ENCODE assay signal across 8 cellular contexts in the genomic region with DNA sequence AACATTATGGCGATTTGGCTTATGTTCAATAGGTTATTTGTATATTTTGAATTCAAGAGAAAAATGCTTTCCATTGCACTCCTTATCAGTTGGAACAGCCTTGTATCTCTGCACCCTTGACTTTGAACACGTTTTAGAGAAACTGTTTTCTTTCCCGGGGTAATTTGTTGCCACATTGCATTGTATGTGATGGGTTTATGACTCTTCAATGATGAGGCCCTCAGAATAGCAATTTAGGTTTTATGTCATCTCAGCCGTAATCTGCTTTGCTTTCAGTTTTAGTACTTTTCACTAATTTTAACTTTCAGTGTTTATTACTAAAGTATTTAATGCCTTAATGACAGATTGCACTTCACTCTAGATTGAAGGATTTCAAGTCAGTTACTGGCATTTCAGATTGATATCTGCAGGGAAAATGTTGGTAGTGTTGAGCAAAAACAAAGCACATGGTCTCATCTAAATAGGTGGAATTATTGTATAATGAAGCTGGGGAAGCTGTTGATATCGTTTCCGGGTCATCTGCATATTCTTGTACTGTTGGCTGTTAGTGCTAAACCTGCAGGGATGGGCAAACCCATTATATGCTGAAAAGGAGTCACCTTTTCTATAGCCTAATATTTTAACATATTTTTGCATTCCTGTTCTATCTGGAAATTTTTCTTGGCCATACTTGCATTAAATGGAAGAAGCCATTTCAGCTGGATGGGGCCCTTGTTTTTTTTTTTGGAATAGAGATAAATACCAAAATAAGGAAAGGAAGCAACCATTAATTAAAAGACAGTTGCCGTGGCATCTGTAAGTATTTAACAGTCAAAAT. TPM values are rescaled to one million over a fixed set of nuclear protein-coding genes. Genes with fewer than 3 reads are reported as not detected.
DNase-seq lines count a peak whose midpoint lies in the region; ATAC-seq and TF ChIP-seq lines count a peak whose summit lies in the region.

No MANE protein-coding gene starts in this region.

- H3K9ac ChIP-seq in MM.1S (ENCODE audit: low read length) = peak overlapping the region; percentile 95; the same call in 1 of the 2 replicates
- peak overlapping the region; percentile 95 to 100 for H3K9ac ChIP-seq in mucosa of rectum (ENCODE audit: low read depth in 1 of 2, low read length in 2 of 2)

- H3K9me2 ChIP-seq in DOHH2 (replicated peaks; ENCODE audit: control insufficient read depth, low read length) = no peaks in the 10 kb centered on the region
- no peaks in the 10 kb centered on the region for H3K9me2 ChIP-seq in MM.1S (replicated peaks; ENCODE audit: insufficient read depth, low read length)

- TF ChIP-seq CTCF in DOHH2 (IDR thresholded peaks at IDR 0.05; ENCODE audit: low read depth, low read length, poor library complexity, severe bottlenecking) (no peak), MM.1S (IDR thresholded peaks at IDR 0.05; ENCODE audit: low read length) (no peak), breast epithelium (IDR thresholded peaks at IDR 0.05) (no peak)

- H3K4me1 ChIP-seq in DOHH2 (ENCODE audit: control insufficient read depth, low read length) (peaks cover 39% of the 10 kb centered on the region), MM.1S (ENCODE audit: low read length) (peaks cover 16% of the 10 kb centered on the region), breast epithelium (peaks cover 0 to 27% of the 10 kb centered on the region in 2 donors), mucosa of rectum (ENCODE audit: control insufficient read depth in 2 of 2, insufficient read depth in 2 of 2, low read length in 2 of 2) (peaks cover 14 to 32% of the 10 kb centered on the region in 2 donors)

- ATAC-seq in HG03469 (IDR thresholded peaks at IDR 0.05; ENCODE audit: unreplicated experiment) (no peak), GM21390 (IDR thresholded peaks at IDR 0.05; ENCODE audit: unreplicated experiment) (no peak)

- H4K20me1 ChIP-seq in DOHH2 (ENCODE audit: control insufficient read depth, insufficient read depth, low read depth, low read length) (peaks cover 48% of the 10 kb centered on the region), MM.1S (ENCODE audit: insufficient read depth, low read length) (peaks cover 56% of the 10 kb centered on the region)

- H3K4me2 ChIP-seq in DOHH2 (ENCODE audit: low read length) (peak overlapping the region; percentile 86), MM.1S (ENCODE audit: low read depth, low read length) (peak overlapping the region; percentile 91)

- H3K27ac ChIP-seq in DOHH2 (ENCODE audit: low read depth, low read length) (0 out of 2 replicates have a peak overlapping the region, but pooled peaks have one; percentile 9), MM.1S (ENCODE audit: low read length) (peak overlapping the region; percentile 13; the same call in 1 of the 2 replicates), breast epithelium (peak overlapping the region in 1 of 2 donors; percentile 19), mucosa of rectum (ENCODE audit: low read depth in 2 of 2, low read length in 2 of 2) (peak overlapping the region; percentile 19 to 100)

- intact Hi-C loops in breast epithelium (cut with DNase I; ENCODE audit: low total_unique reads) = no loop called here

- H3K9me3 ChIP-seq in DOHH2 (ENCODE audit: control insufficient read depth, insufficient read depth, low read length) = no peaks in the 10 kb centered on the region
- H3K9me3 ChIP-seq in MM.1S (replicated peaks; ENCODE audit: insufficient read depth, low read length) = no peaks in the 10 kb centered on the region
- H3K9me3 ChIP-seq in breast epithelium = no peaks in the 10 kb centered on the region
- H3K9me3 ChIP-seq in mucosa of rectum (ENCODE audit: control insufficient read depth in 2 of 2, low read length in 2 of 2) = no peaks in the 10 kb centered on the region

- H3F3A ChIP-seq in DOHH2 (ENCODE audit: control insufficient read depth, insufficient read depth) (no peaks in the 10 kb centered on the region), MM.1S (ENCODE audit: insufficient read depth, low read length) (peaks cover 14% of the 10 kb centered on the region)

- H3K36me3 ChIP-seq in DOHH2 (ENCODE audit: control insufficient read depth, low read length) = peaks cover 62% of the 10 kb centered on the region
- no peaks in the 10 kb centered on the region; the same call in 1 of the 2 replicates for H3K36me3 ChIP-seq in MM.1S (replicated peaks; ENCODE audit: insufficient read depth, low read length)
- H3K36me3 ChIP-seq in breast epithelium = no peaks in the 10 kb centered on the region
- H3K36me3 ChIP-seq in mucosa of rectum (ENCODE audit: control insufficient read depth in 2 of 2, insufficient read depth in 2 of 2, low read length in 2 of 2) = no peaks in the 10 kb centered on the region

- H3K27me3 ChIP-seq in DOHH2 (ENCODE audit: control insufficient read depth, low read length) (no peaks in the 10 kb centered on the region), MM.1S (replicated peaks; ENCODE audit: insufficient read depth, low read length) (no peaks in the 10 kb centered on the region), breast epithelium (no peaks in the 10 kb centered on the region), mucosa of rectum (ENCODE audit: control insufficient read depth in 2 of 2, insufficient read depth in 2 of 2, low read length in 2 of 2) (no peaks in the 10 kb centered on the region)

- H3K4me3 ChIP-seq in DOHH2 (ENCODE audit: low read length) (peak overlapping the region; percentile 82), MM.1S (ENCODE audit: low read length) (peak overlapping the region; percentile 83), breast epithelium (peak overlapping the region; percentile 77 to 89 (median 84)), mucosa of rectum (ENCODE audit: low read length in 2 of 2) (peak overlapping the region; percentile 94 to 96)

- peak; percentile 26 for DNase-seq in MM.1S
- DNase-seq in breast epithelium (ENCODE audit: low spot score in 2 of 2) = no peak
- no peak for DNase-seq in NCI-H2107 (lab: John Stamatoyannopoulos, UW)
- DNase-seq in D341Med (ENCODE audit: low spot score) = no peak

- no peak for TF ChIP-seq POLR2A in breast epithelium (IDR thresholded peaks at IDR 0.05)

- H3K79me2 ChIP-seq in DOHH2 (ENCODE audit: control insufficient read depth, low read length) (peaks cover 77% of the 10 kb centered on the region), MM.1S (ENCODE audit: low read length) (peaks cover 71% of the 10 kb centered on the region)

- no peak overlapping the region for H2AFZ ChIP-seq in MM.1S (ENCODE audit: low read length)

RNA-seq across cellular contexts. Expression of gene LUC7L3, which starts 2.0 kb away (rescaled TPM):
- 100 to 1,000 TPM in 2 of 3 donors, 10 to 100 TPM in 1; 70.7 to 161 (median 104) TPM for total RNA-seq in breast epithelium

RNA-seq across cellular contexts. Expression of gene ANKRD40, which starts 13.7 kb away (rescaled TPM):
- total RNA-seq in breast epithelium = 10 to 100 TPM; 36.7 to 68.6 (median 38.1) TPM

RNA-seq across cellular contexts. Expression of gene ANKRD40CL, which starts 45.9 kb away (rescaled TPM):
- total RNA-seq in breast epithelium = not detected
